In genomic region chr1:182119631-182120030, GRCh38 we compare ENCODE assay signal across 17 cellular contexts. TPM values are rescaled to one million over a fixed set of nuclear protein-coding genes. Genes with fewer than 3 reads are reported as not detected.
DNase-seq lines count a peak whose midpoint lies in the region; ATAC-seq, FAIRE-seq and TF ChIP-seq lines count a peak whose summit lies in the region.
"Had no signal": no experiment of that assay in that cellular context is flagged by ENCODE, and none has a peak within 500 bp of the region (broad histone marks: within the 10 kb centered on the region; RNA-seq: fewer than 3 reads in every experiment).

No MANE protein-coding gene starts in this region.

- H3K9me3 ChIP-seq in astrocyte (ENCODE audit: insufficient read depth, low read depth, low read length) (no peaks in the 10 kb centered on the region), tibial nerve (no peaks in the 10 kb centered on the region), GM23248 (ENCODE audit: low read depth) (no peaks in the 10 kb centered on the region)
- H3K9me3 ChIP-seq: Peyer's patch had no signal

- ATAC-seq in HG03521 (IDR thresholded peaks at IDR 0.05; ENCODE audit: unreplicated experiment) = no peak
- ATAC-seq in HG02759 (IDR thresholded peaks at IDR 0.05; ENCODE audit: unreplicated experiment) = no peak
- ATAC-seq: CD8-positive, alpha-beta T cell; SK-N-SH treated with all-trans-retinoic acid at 6 μM for 48 hours had no signal

- H3K27me3 Mint-ChIP-seq in astrocyte (ENCODE audit: low read depth, unreplicated experiment) = no peaks in the 10 kb centered on the region
- H3K27me3 Mint-ChIP-seq in nephron (ENCODE audit: low read depth) = peaks cover 5% of the 10 kb centered on the region

- H2AFZ ChIP-seq in astrocyte (ENCODE audit: low read depth, low read length) = no peak overlapping the region
- H2AFZ ChIP-seq in GM23248 = no peak overlapping the region

- H3K79me2 ChIP-seq in astrocyte (ENCODE audit: insufficient read depth, low read length) = no peaks in the 10 kb centered on the region
- H3K79me2 ChIP-seq in GM23248 (ENCODE audit: insufficient read depth) = no peaks in the 10 kb centered on the region

- no peak overlapping the region for H3K4me3 Mint-ChIP-seq in astrocyte (ENCODE audit: unreplicated experiment)
- no peak overlapping the region for H3K4me3 Mint-ChIP-seq in nephron
- H3K4me3 Mint-ChIP-seq: CD8-positive, alpha-beta T cell had no signal

- H3K36me3 ChIP-seq in astrocyte (ENCODE audit: insufficient read depth, low read length) (no peaks in the 10 kb centered on the region), tibial nerve (no peaks in the 10 kb centered on the region), GM23248 (ENCODE audit: low read depth) (no peaks in the 10 kb centered on the region)
- H3K36me3 ChIP-seq: Peyer's patch had no signal

- H4K20me1 ChIP-seq in astrocyte (ENCODE audit: insufficient read depth, low read length) (peaks cover 3% of the 10 kb centered on the region), GM23248 (ENCODE audit: insufficient read depth) (no peaks in the 10 kb centered on the region)

- H3K27ac Mint-ChIP-seq in astrocyte (ENCODE audit: unreplicated experiment) = peak overlapping the region; percentile 1
- peak overlapping the region in 2 of 3 experiments; percentile 73 to 80 for H3K27ac Mint-ChIP-seq in nephron
- H3K27ac Mint-ChIP-seq: CD8-positive, alpha-beta T cell had no signal

- peaks cover 10% of the 10 kb centered on the region for H3K27me3 ChIP-seq in astrocyte (ENCODE audit: insufficient read depth, low read length)
- H3K27me3 ChIP-seq in tibial nerve = no peaks in the 10 kb centered on the region
- H3K27me3 ChIP-seq in GM23248 (replicated peaks; ENCODE audit: insufficient read depth) = 0 out of 2 replicates have a peak, but pooled peaks cover 10% of the 10 kb centered on the region
- H3K27me3 ChIP-seq: Peyer's patch had no signal

- H3K36me3 Mint-ChIP-seq in astrocyte (ENCODE audit: low read depth, unreplicated experiment) = no peaks in the 10 kb centered on the region
- H3K36me3 Mint-ChIP-seq in nephron (ENCODE audit: low read depth) = no peaks in the 10 kb centered on the region
- H3K36me3 Mint-ChIP-seq: CD8-positive, alpha-beta T cell had no signal

- FAIRE-seq in astrocyte (lab: Jason Lieb, UNC) (no peak), D721Med (lab: Jason Lieb, UNC) (no peak)

- no peak for TF ChIP-seq POLR2A in tibial nerve (IDR thresholded peaks at IDR 0.05)

- WGBS in tibial nerve, 2 donors = 67 to 72% methylated on average over 7 of the region's 7 CpGs
- WGBS in GM23248 (ENCODE audit: low coverage in 1 of 2, low lambda C conversion rate in 2 of 2, missing lambda C conversion rate in 2 of 2), 2 experiments = 48 to 55% methylated on average over 7 of the region's 7 CpGs

- TF ChIP-seq CTCF in astrocyte (IDR thresholded peaks at IDR 0.05; ENCODE audit: insufficient read depth, low read depth, low read length) (no peak), nephron (IDR thresholded peaks at IDR 0.05; ENCODE audit: unreplicated experiment in 3 of 3) (no peak), tibial nerve (IDR thresholded peaks at IDR 0.05) (no peak), D721Med (IDR thresholded peaks at IDR 0.05; ENCODE audit: insufficient read depth, missing control alignments) (no peak)

- H3K9me3 Mint-ChIP-seq in astrocyte (ENCODE audit: unreplicated experiment) (no peaks in the 10 kb centered on the region), nephron (no peaks in the 10 kb centered on the region)
- H3K9me3 Mint-ChIP-seq: CD8-positive, alpha-beta T cell had no signal

- H3K9ac ChIP-seq in astrocyte (ENCODE audit: low read length) = no peak overlapping the region
- H3K9ac ChIP-seq in GM23248 = no peak overlapping the region

- TF ChIP-seq EP300 in tibial nerve (IDR thresholded peaks at IDR 0.05) = no peak

- H3K9me2 ChIP-seq in GM23248 (ENCODE audit: insufficient read depth) = no peaks in the 10 kb centered on the region

- H3K4me2 ChIP-seq in astrocyte (ENCODE audit: low read length) (peak overlapping the region; percentile 70), GM23248 (ENCODE audit: unreplicated experiment) (no peak overlapping the region)

- in situ Hi-C loops in GM23248 (cut with MboI) = no loop called here

- DNase-seq in HT1080 (ENCODE audit: low read depth) (peak; percentile 60), astrocyte (ENCODE audit: low read depth) (peak; percentile 44), tibial nerve (ENCODE audit: low spot score in 2 of 2) (no peak), D721Med (ENCODE audit: insufficient read length, low spot score) (no peak), GM23248 (no peak)
- DNase-seq: CD8-positive, alpha-beta T cell; EL; NCI-H187 treated with DMSO at 0.1 percent for 48 hours; NCI-H82; Peyer's patch; SHP77 had no signal

- H3K4me3 ChIP-seq in astrocyte (ENCODE audit: insufficient read depth, low read depth, low read length) (no peak overlapping the region), tibial nerve (no peak overlapping the region), GM23248 (no peak overlapping the region)
- H3K4me3 ChIP-seq: Peyer's patch had no signal

- H3K27ac ChIP-seq in astrocyte (ENCODE audit: low read depth, low read length) (peak overlapping the region; percentile 36), tibial nerve (peak overlapping the region; percentile 9 to 85 (median 60)), GM23248 (no peak overlapping the region)
- H3K27ac ChIP-seq: Peyer's patch had no signal

- H3K4me1 Mint-ChIP-seq in astrocyte (ENCODE audit: low read depth, unreplicated experiment) (peaks cover 33% of the 10 kb centered on the region), nephron (peaks cover 32% of the 10 kb centered on the region)

- H3F3A ChIP-seq in GM23248 (ENCODE audit: insufficient read depth) = no peaks in the 10 kb centered on the region

- peaks cover 16% of the 10 kb centered on the region for H3K4me1 ChIP-seq in astrocyte (ENCODE audit: insufficient read depth, low read length)
- peaks cover 0 to 44% (median 4%) of the 10 kb centered on the region in 4 donors for H3K4me1 ChIP-seq in tibial nerve
- H3K4me1 ChIP-seq in GM23248 (ENCODE audit: insufficient read depth) = no peaks in the 10 kb centered on the region
- H3K4me1 ChIP-seq: Peyer's patch had no signal

RNA-seq across cellular contexts. Expression of gene ZNF648, which starts 58.1 kb away (rescaled TPM):
- total RNA-seq in HT1080 (2014; rRNA removed; shearing (Covaris generic)) = 0.10 and 0.34 TPM in 2 replicates
- 0.02 TPM in 1 of 2 replicates, not detected in the other for polyA plus RNA-seq in HT1080 (2015; cell fraction: cytosol; rRNA removed)
- polyA plus RNA-seq in HT1080 (2015; cell fraction: nucleus; rRNA removed) = 0.04 and 0.32 TPM in 2 replicates
- total RNA-seq in astrocyte (not detected in 2 replicates), tibial nerve (1 to 10 TPM in 2 of 4 donors, under 1 TPM in 2; 0.20 to 1.5 (median 1.2) TPM)
- total RNA-seq in GM23248 (2014; rRNA removed; shearing (Covaris generic)) = not detected in 2 replicates
- not detected in 2 replicates for polyA plus RNA-seq in GM23248 (2016; fragmentation: Nextera tagmentation; extraction: Ambion mirVana)
- total RNA-seq: CD8-positive, alpha-beta T cell; NCI-H460; Peyer's patch had no signal
- polyA plus RNA-seq: BJ had no signal

Comparison
In these comparisons a context has a peak if more than half of its experiments do, and no peak if none do; other contexts are left out.
1. DNase-seq: peak in HT1080 (single experiment) and astrocyte (single experiment); none in tibial nerve (0 of 2), D721Med (single experiment) and GM23248 (single experiment).